In genomic region chrX:72572248-72573157, GRCh38 we compare ENCODE assay signal across 8 cellular contexts. TPM values are rescaled to one million over a fixed set of nuclear protein-coding genes. Genes with fewer than 3 reads are reported as not detected.
DNase-seq lines count a peak whose midpoint lies in the region; ATAC-seq and TF ChIP-seq lines count a peak whose summit lies in the region.

Gene HDAC8 (minus strand): TSS chrX:72572843. CDS start chrX:72572761, 82 bp downstream.

- H3K27me3 ChIP-seq in MM.1S (replicated peaks; ENCODE audit: insufficient read depth, low read length) (no peaks in the 10 kb centered on the region), neutrophil (no peaks in the 10 kb centered on the region)

- no peaks in the 10 kb centered on the region for H3K9me2 ChIP-seq in MM.1S (replicated peaks; ENCODE audit: insufficient read depth, low read length)

- H3K9me3 ChIP-seq in MM.1S (replicated peaks; ENCODE audit: insufficient read depth, low read length) (no peaks in the 10 kb centered on the region), neutrophil (no peaks in the 10 kb centered on the region)

- peak within 1 kb of the TSS; percentile 94 to 96 for H3K27ac Mint-ChIP-seq in activated naive CD4-positive, alpha-beta T cell treated with anti-CD3 and anti-CD28 coated beads, Interleukin-2, amount 50 U/mL, for 72 hours

- CTCF ChIA-PET in GM10248 (lab: Yijun Ruan, JAX) (no interaction called here), HEK293T (lab: Yijun Ruan, JAX) (interaction anchor here (0.6 kb wide), 1 partner anchor 17 kb away, joined by 3 read pairs; no protein-coding TSS in a partner anchor)

- peak within 1 kb of the TSS; percentile 98 for H2AFZ ChIP-seq in MM.1S (ENCODE audit: low read length)

- peaks cover 5 to 9% of the 10 kb centered on the region in 2 donors for H3K36me3 Mint-ChIP-seq in activated naive CD4-positive, alpha-beta T cell treated with anti-CD3 and anti-CD28 coated beads, Interleukin-2, amount 50 U/mL, for 72 hours

- H3K4me3 ChIP-seq in MM.1S (ENCODE audit: low read length) (peak within 1 kb of the TSS; percentile 99), neutrophil (ENCODE audit: low read depth in 1 of 2, low read length in 1 of 2) (peak within 1 kb of the TSS; percentile 53 to 58)

- TF ChIP-seq CTCF in GM10248 (IDR thresholded peaks at IDR 0.05; ENCODE audit: control extremely low read depth, extremely low read depth, low read depth, missing control alignments) = no peak
- no peak for TF ChIP-seq CTCF in MM.1S (IDR thresholded peaks at IDR 0.05; ENCODE audit: low read length)
- no peak for TF ChIP-seq CTCF in neutrophil (IDR thresholded peaks at IDR 0.05)

- H3K9me3 Mint-ChIP-seq in activated naive CD4-positive, alpha-beta T cell treated with anti-CD3 and anti-CD28 coated beads, Interleukin-2, amount 50 U/mL, for 72 hours = no peaks in the 10 kb centered on the region

- ATAC-seq in activated naive CD4-positive, alpha-beta T cell treated with anti-CD3 and anti-CD28 coated beads, Interleukin-2, amount 50 U/mL, for 72 hours = peak; percentile 86 to 95

- peak within 1 kb of the TSS; percentile 93 for H3K9ac ChIP-seq in MM.1S (ENCODE audit: low read length)

- peak within 1 kb of the TSS; percentile 74 for H3K4me2 ChIP-seq in MM.1S (ENCODE audit: low read depth, low read length)

- no peaks in the 10 kb centered on the region for H3F3A ChIP-seq in MM.1S (ENCODE audit: insufficient read depth, low read length)

- peaks cover 14% of the 10 kb centered on the region for H3K79me2 ChIP-seq in MM.1S (ENCODE audit: low read length)

- DNase-seq in GM10248 (ENCODE audit: extremely low spot score) = peak; percentile 65
- DNase-seq in HEK293T (ENCODE audit: extremely low spot score) = peak; percentile 84
- DNase-seq in MM.1S = peak; percentile 90
- DNase-seq in SHP77 (lab: John Stamatoyannopoulos, UW) = peak; percentile 51 to 59
- DNase-seq in activated naive CD4-positive, alpha-beta T cell treated with anti-CD3 and anti-CD28 coated beads, Interleukin-2, amount 50 U/mL, for 72 hours (ENCODE audit: low spot score in 2 of 2) = peak in 1 of 2 donors; percentile 30
- DNase-seq in globus pallidus (ENCODE audit: low spot score) = peak; percentile 76
- peak; percentile 65 for DNase-seq in ureter (ENCODE audit: low spot score)

- no peaks in the 10 kb centered on the region for H3K36me3 ChIP-seq in MM.1S (replicated peaks; ENCODE audit: insufficient read depth, low read length)
- peaks cover 8% of the 10 kb centered on the region for H3K36me3 ChIP-seq in neutrophil

- H3K27ac ChIP-seq in MM.1S (ENCODE audit: low read length) (peak within 1 kb of the TSS; percentile 61; the same call in 1 of the 2 replicates), neutrophil (peak within 1 kb of the TSS; percentile 31)

- no peaks in the 10 kb centered on the region for H3K4me1 ChIP-seq in MM.1S (ENCODE audit: low read length)
- H3K4me1 ChIP-seq in neutrophil (ENCODE audit: control insufficient read depth in 1 of 2, insufficient read depth in 1 of 2, low read depth in 1 of 2, low read length in 1 of 2) = peaks cover 3 to 10% of the 10 kb centered on the region in 2 experiments

- no peaks in the 10 kb centered on the region for H4K20me1 ChIP-seq in MM.1S (ENCODE audit: insufficient read depth, low read length)

- POLR2A ChIA-PET in GM10248 (lab: Yijun Ruan, JAX) = interaction anchor here (0.6 kb wide), 1 partner anchor 43 kb away, joined by 4 read pairs; no protein-coding TSS in a partner anchor
- POLR2A ChIA-PET in HEK293T (lab: Yijun Ruan, JAX) = no interaction called here

TF ChIP-seq in HEK293T, 16 proteins besides CTCF, POLR2A, EP300 and RAD21:
- TF ChIP-seq CTBP1 (IDR thresholded peaks at IDR 0.05; ENCODE audit: borderline replicate concordance) (peak; percentile 92), SUZ12 (IDR thresholded peaks at IDR 0.05) (peak; percentile 76), PKNOX1 (IDR thresholded peaks at IDR 0.05) (peak; percentile 40; the same call in 1 of the 2 replicates), NFRKB (IDR thresholded peaks at IDR 0.05) (peak; percentile 36; the same call in 1 of the 2 replicates), FOXK2 (IDR thresholded peaks at IDR 0.05) (peak; percentile 74; the same call in 1 of the 2 replicates), SP1 (IDR thresholded peaks at IDR 0.05) (no peak), BHLHE40 (IDR thresholded peaks at IDR 0.05; ENCODE audit: borderline replicate concordance) (no peak), L3MBTL2 (conservative IDR thresholded peaks at IDR 0.05) (peak; percentile 28; the same call in 1 of the 2 replicates), HDGF (IDR thresholded peaks at IDR 0.05; ENCODE audit: borderline replicate concordance) (no peak), ELF4 (IDR thresholded peaks at IDR 0.05) (peak; percentile 93)

RNA-seq across cellular contexts. Expression of gene HDAC8, which starts in this region (rescaled TPM):
- total RNA-seq in activated naive CD4-positive, alpha-beta T cell treated with anti-CD3 and anti-CD28 coated beads, Interleukin-2, amount 50 U/mL, for 72 hours = 10 to 100 TPM; 14.4 to 31.2 TPM
- 42.1 TPM for total RNA-seq in ureter
